ENCODE assay signal across 18 cellular contexts in genomic region chr4:89915151-89915550, GRCh38. TPM values are rescaled to one million over a fixed set of nuclear protein-coding genes. Genes with fewer than 3 reads are reported as not detected.
"Had no signal": no experiment of that assay in that cellular context is flagged by ENCODE, and none has a peak within 500 bp of the region (broad histone marks: within the 10 kb centered on the region; RNA-seq: fewer than 3 reads in every experiment).

No MANE protein-coding gene starts in this region.

- H3K9me3 Mint-ChIP-seq: activated CD4-positive, alpha-beta memory T cell treated with anti-CD3 and anti-CD28 coated beads, Interleukin-2, amount 10 ng/mL, durations not matched to agents 7 days and 5 days; activated naive CD4-positive, alpha-beta T cell treated with anti-CD3 and anti-CD28 coated beads, Interleukin-2, amount 10 ng/mL, durations not matched to agents 7 days and 5 days; activated T-cell treated with anti-CD3 and anti-CD28 coated beads, Interleukin-2, amount 50 U/mL, for 24 hours; endodermal cell; naive thymus-derived CD4-positive, alpha-beta T cell; stimulated activated naive B cell treated with anti-CD40 and anti-IgM and Interleukin-4, amounts not matched to agents 10 μg/mL and 1 μg/mL and 100 μg/mL, for 72 hours had no signal

- H3K27me3 ChIP-seq: gastroesophageal sphincter, left lung, neutrophil, tibial artery, vagina had no signal

- H3K36me3 Mint-ChIP-seq: activated naive CD4-positive, alpha-beta T cell treated with anti-CD3 and anti-CD28 coated beads, Interleukin-2, amount 10 ng/mL, durations not matched to agents 7 days and 5 days; naive thymus-derived CD4-positive, alpha-beta T cell; stimulated activated naive B cell treated with anti-CD40 and anti-IgM and Interleukin-4, amounts not matched to agents 10 μg/mL and 1 μg/mL and 100 μg/mL, for 72 hours had no signal

- H3K4me3 Mint-ChIP-seq: activated CD4-positive, alpha-beta memory T cell treated with anti-CD3 and anti-CD28 coated beads, Interleukin-2, amount 10 ng/mL, durations not matched to agents 7 days and 5 days; activated naive CD4-positive, alpha-beta T cell treated with anti-CD3 and anti-CD28 coated beads, Interleukin-2, amount 10 ng/mL, durations not matched to agents 7 days and 5 days; activated T-cell treated with anti-CD3 and anti-CD28 coated beads, Interleukin-2, amount 50 U/mL, for 24 hours; endodermal cell; naive thymus-derived CD4-positive, alpha-beta T cell; stimulated activated naive B cell treated with anti-CD40 and anti-IgM and Interleukin-4, amounts not matched to agents 10 μg/mL and 1 μg/mL and 100 μg/mL, for 72 hours had no signal

- DNase-seq: activated CD4-positive, alpha-beta memory T cell treated with anti-CD3 and anti-CD28 coated beads, Interleukin-2, amount 10 ng/mL, durations not matched to agents 7 days and 5 days; activated CD4-positive, alpha-beta T cell treated with anti-CD3 and anti-CD28 coated beads for 1 hour; activated naive CD4-positive, alpha-beta T cell treated with anti-CD3 and anti-CD28 coated beads, Interleukin-2, amount 10 ng/mL, durations not matched to agents 7 days and 5 days; activated T-cell treated with anti-CD3 and anti-CD28 coated beads, Interleukin-2, amount 50 U/mL, for 24 hours; endodermal cell; kidney; left lung; mucosa of descending colon; naive thymus-derived CD4-positive, alpha-beta T cell; stimulated activated CD4-positive, alpha-beta T cell treated with anti-CD3 and anti-CD28 coated beads, Interleukin-4, amount 100 ng/mL, for 1 hour; stimulated activated naive B cell treated with anti-CD40 and anti-IgM and Interleukin-4, amounts not matched to agents 10 μg/mL and 1 μg/mL and 100 μg/mL, for 72 hours; T1000; tibial artery had no signal

- H3K79me2 ChIP-seq: parathyroid adenoma had no signal

- H3K27ac Mint-ChIP-seq: activated CD4-positive, alpha-beta memory T cell treated with anti-CD3 and anti-CD28 coated beads, Interleukin-2, amount 10 ng/mL, durations not matched to agents 7 days and 5 days; activated naive CD4-positive, alpha-beta T cell treated with anti-CD3 and anti-CD28 coated beads, Interleukin-2, amount 10 ng/mL, durations not matched to agents 7 days and 5 days; activated T-cell treated with anti-CD3 and anti-CD28 coated beads, Interleukin-2, amount 50 U/mL, for 24 hours; endodermal cell; naive thymus-derived CD4-positive, alpha-beta T cell; stimulated activated naive B cell treated with anti-CD40 and anti-IgM and Interleukin-4, amounts not matched to agents 10 μg/mL and 1 μg/mL and 100 μg/mL, for 72 hours had no signal

- H2AFZ ChIP-seq: parathyroid adenoma had no signal

- H3K4me1 Mint-ChIP-seq: activated CD4-positive, alpha-beta memory T cell treated with anti-CD3 and anti-CD28 coated beads, Interleukin-2, amount 10 ng/mL, durations not matched to agents 7 days and 5 days; activated naive CD4-positive, alpha-beta T cell treated with anti-CD3 and anti-CD28 coated beads, Interleukin-2, amount 10 ng/mL, durations not matched to agents 7 days and 5 days; naive thymus-derived CD4-positive, alpha-beta T cell; stimulated activated naive B cell treated with anti-CD40 and anti-IgM and Interleukin-4, amounts not matched to agents 10 μg/mL and 1 μg/mL and 100 μg/mL, for 72 hours had no signal

- H3K4me1 ChIP-seq: gastroesophageal sphincter, left lung, parathyroid adenoma, tibial artery, vagina had no signal

- H3K27me3 Mint-ChIP-seq: stimulated activated naive B cell treated with anti-CD40 and anti-IgM and Interleukin-4, amounts not matched to agents 10 μg/mL and 1 μg/mL and 100 μg/mL, for 72 hours had no signal

- H3K27ac ChIP-seq: gastroesophageal sphincter, left lung, neutrophil, parathyroid adenoma, tibial artery, vagina had no signal

- H3K4me3 ChIP-seq: gastroesophageal sphincter, left lung, mucosa of descending colon, tibial artery, vagina had no signal

- ATAC-seq: gastroesophageal sphincter; left lung; naive thymus-derived CD4-positive, alpha-beta T cell; stimulated activated naive B cell treated with anti-CD40 and anti-IgM and Interleukin-4, amounts not matched to agents 10 μg/mL and 1 μg/mL and 100 μg/mL, for 72 hours had no signal

- H3K36me3 ChIP-seq: gastroesophageal sphincter, left lung, neutrophil, tibial artery, vagina had no signal

RNA-seq across cellular contexts. Expression of gene MMRN1, which starts 20.5 kb away (rescaled TPM):
- total RNA-seq: endodermal cell, epithelial cell of proximal tubule had no signal
